7 cellular contexts compared by ENCODE assay signal in the genomic region with DNA sequence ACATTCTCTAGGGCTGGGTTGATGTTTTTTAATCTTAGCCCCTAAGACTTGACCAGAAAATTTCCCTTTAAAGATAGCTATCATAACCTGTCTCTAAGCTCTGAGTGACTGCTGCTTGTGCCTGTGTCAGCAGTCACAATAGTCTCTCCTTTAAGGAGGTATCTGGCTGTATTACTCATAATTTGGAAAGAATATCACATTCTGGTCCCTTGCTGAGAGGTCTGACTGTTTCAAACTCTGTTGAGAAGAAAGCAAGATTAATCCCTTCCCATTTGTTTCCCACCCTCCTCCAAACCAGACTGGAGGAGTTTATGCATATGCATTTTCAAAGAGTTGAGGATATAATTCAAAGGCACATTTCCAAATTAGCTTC.
DNase-seq lines count a peak whose midpoint lies in the region; ATAC-seq and TF ChIP-seq lines count a peak whose summit lies in the region.

No MANE protein-coding gene starts in this region.

- H3K27ac ChIP-seq in HEK293 (ENCODE audit: extremely low read depth, low read depth, low read length) (no peak overlapping the region), subcutaneous abdominal adipose tissue (ENCODE audit: low read depth, low read length) (no peak overlapping the region)

- H3K27me3 ChIP-seq in subcutaneous abdominal adipose tissue (ENCODE audit: control insufficient read depth in 5 of 5, insufficient read depth in 4 of 5, low read length in 5 of 5): peaks cover 0 to 9% (median 6%) of the 10 kb centered on the region in 5 donors

- DNase-seq in DMS79 treated with DMSO at 0.1 percent for 48 hours (lab: John Stamatoyannopoulos, UW): no peak
- DNase-seq in OCI-M1 (lab: John Stamatoyannopoulos, UW): no peak

- H3K4me1 ChIP-seq in HEK293 (ENCODE audit: control insufficient read depth, insufficient read depth, low read length) (no peaks in the 10 kb centered on the region), subcutaneous abdominal adipose tissue (ENCODE audit: control insufficient read depth in 5 of 5, insufficient read depth in 5 of 5, low read length in 5 of 5) (peaks cover 0 to 32% (median 24%) of the 10 kb centered on the region in 5 donors)

- no peak for ATAC-seq in HG03159 (IDR thresholded peaks at IDR 0.05; ENCODE audit: unreplicated experiment)

- POLR2A ChIA-PET in HEK293 (lab: Yijun Ruan, JAX): no interaction called here

- H3K9me3 ChIP-seq in HEK293 (ENCODE audit: control insufficient read depth, insufficient read depth, low read depth, low read length): no peaks in the 10 kb centered on the region
- H3K9me3 ChIP-seq in subcutaneous abdominal adipose tissue (ENCODE audit: control insufficient read depth in 5 of 5, low read length in 5 of 5): no peaks in the 10 kb centered on the region

- H3K36me3 ChIP-seq in HEK293 (ENCODE audit: control insufficient read depth in 2 of 2, insufficient read depth in 1 of 2, low read length in 2 of 2) (no peaks in the 10 kb centered on the region), subcutaneous abdominal adipose tissue (ENCODE audit: control insufficient read depth in 5 of 5, insufficient read depth in 5 of 5, low read length in 5 of 5) (no peaks in the 10 kb centered on the region)

- TF ChIP-seq CTCF in HEK293 (tag by site-specific recombination; IDR thresholded peaks at IDR 0.05) (no peak), WI38 (IDR thresholded peaks at IDR 0.05; ENCODE audit: low read depth, low read length) (no peak)

- peak overlapping the region in 2 of 5 donors; percentile 43 to 53 for H3K9ac ChIP-seq in subcutaneous abdominal adipose tissue (ENCODE audit: low read length in 5 of 5)

- H3K4me3 ChIP-seq in HEK293 (ENCODE audit: low read depth, low read length) (peak overlapping the region; percentile 46; the same call in 1 of the 2 replicates), WI38 (ENCODE audit: low read depth, low read length) (peak overlapping the region; percentile 71), iPS-11a (ENCODE audit: low read depth, low read length) (peak overlapping the region; percentile 67), subcutaneous abdominal adipose tissue (ENCODE audit: low read depth in 1 of 5, low read length in 5 of 5) (peak overlapping the region; percentile 67 to 87 (median 75))

- CTCF ChIA-PET in HEK293 (lab: Yijun Ruan, JAX): interaction anchor here (0.6 to 2.2 kb wide), 21 partner anchors 8 to 1874 kb away, joined by 3 to 10 read pairs (median 3); no protein-coding TSS in a partner anchor

TF ChIP-seq in HEK293, 187 proteins besides CTCF, POLR2A, EP300 and RAD21:
- TF ChIP-seq ZNF544 (tag by site-specific recombination; IDR thresholded peaks at IDR 0.05) (no peak), MEIS1 (CRISPR knock-in tag; IDR thresholded peaks at IDR 0.05; ENCODE audit: borderline replicate concordance) (no peak), TRIM28 (IDR thresholded peaks at IDR 0.05; ENCODE audit: borderline replicate concordance, low read length) (no peak), ZFP41 (tag by site-specific recombination; IDR thresholded peaks at IDR 0.05; ENCODE audit: borderline replicate concordance) (no peak), ZNF24 (tag by site-specific recombination; IDR thresholded peaks at IDR 0.05) (no peak), ZNF548 (tag by site-specific recombination; IDR thresholded peaks at IDR 0.05) (no peak), MYNN (tag by site-specific recombination; IDR thresholded peaks at IDR 0.05; ENCODE audit: borderline replicate concordance) (no peak), ZNF248 (tag by site-specific recombination; IDR thresholded peaks at IDR 0.05) (no peak), ATF2 (tag by site-specific recombination; IDR thresholded peaks at IDR 0.05; ENCODE audit: low read depth) (no peak), ZNF670 (tag by site-specific recombination; IDR thresholded peaks at IDR 0.05; ENCODE audit: low read depth) (no peak)
- TF ChIP-seq, protein P1, sequence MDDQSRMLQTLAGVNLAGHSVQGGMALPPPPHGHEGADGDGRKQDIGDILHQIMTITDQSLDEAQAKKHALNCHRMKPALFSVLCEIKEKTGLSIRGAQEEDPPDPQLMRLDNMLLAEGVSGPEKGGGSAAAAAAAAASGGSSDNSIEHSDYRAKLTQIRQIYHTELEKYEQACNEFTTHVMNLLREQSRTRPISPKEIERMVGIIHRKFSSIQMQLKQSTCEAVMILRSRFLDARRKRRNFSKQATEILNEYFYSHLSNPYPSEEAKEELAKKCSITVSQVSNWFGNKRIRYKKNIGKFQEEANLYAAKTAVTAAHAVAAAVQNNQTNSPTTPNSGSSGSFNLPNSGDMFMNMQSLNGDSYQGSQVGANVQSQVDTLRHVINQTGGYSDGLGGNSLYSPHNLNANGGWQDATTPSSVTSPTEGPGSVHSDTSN (CRISPR knock-in tag; IDR thresholded peaks at IDR 0.05): no peak
- TF ChIP-seq, protein P2, sequence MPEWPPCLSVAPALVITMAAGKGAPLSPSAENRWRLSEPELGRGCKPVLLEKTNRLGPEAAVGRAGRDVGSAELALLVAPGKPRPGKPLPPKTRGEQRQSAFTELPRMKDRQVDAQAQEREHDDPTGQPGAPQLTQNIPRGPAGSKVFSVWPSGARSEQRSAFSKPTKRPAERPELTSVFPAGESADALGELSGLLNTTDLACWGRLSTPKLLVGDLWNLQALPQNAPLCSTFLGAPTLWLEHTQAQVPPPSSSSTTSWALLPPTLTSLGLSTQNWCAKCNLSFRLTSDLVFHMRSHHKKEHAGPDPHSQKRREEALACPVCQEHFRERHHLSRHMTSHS (tag by site-specific recombination; IDR thresholded peaks at IDR 0.05): no peak
- TF ChIP-seq, protein P3, sequence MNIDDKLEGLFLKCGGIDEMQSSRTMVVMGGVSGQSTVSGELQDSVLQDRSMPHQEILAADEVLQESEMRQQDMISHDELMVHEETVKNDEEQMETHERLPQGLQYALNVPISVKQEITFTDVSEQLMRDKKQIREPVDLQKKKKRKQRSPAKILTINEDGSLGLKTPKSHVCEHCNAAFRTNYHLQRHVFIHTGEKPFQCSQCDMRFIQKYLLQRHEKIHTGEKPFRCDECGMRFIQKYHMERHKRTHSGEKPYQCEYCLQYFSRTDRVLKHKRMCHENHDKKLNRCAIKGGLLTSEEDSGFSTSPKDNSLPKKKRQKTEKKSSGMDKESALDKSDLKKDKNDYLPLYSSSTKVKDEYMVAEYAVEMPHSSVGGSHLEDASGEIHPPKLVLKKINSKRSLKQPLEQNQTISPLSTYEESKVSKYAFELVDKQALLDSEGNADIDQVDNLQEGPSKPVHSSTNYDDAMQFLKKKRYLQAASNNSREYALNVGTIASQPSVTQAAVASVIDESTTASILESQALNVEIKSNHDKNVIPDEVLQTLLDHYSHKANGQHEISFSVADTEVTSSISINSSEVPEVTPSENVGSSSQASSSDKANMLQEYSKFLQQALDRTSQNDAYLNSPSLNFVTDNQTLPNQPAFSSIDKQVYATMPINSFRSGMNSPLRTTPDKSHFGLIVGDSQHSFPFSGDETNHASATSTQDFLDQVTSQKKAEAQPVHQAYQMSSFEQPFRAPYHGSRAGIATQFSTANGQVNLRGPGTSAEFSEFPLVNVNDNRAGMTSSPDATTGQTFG (tag by site-specific recombination; IDR thresholded peaks at IDR 0.05; ENCODE audit: borderline replicate concordance): no peak
